ENCODE assay signal across 23 cellular contexts in the genomic region with DNA sequence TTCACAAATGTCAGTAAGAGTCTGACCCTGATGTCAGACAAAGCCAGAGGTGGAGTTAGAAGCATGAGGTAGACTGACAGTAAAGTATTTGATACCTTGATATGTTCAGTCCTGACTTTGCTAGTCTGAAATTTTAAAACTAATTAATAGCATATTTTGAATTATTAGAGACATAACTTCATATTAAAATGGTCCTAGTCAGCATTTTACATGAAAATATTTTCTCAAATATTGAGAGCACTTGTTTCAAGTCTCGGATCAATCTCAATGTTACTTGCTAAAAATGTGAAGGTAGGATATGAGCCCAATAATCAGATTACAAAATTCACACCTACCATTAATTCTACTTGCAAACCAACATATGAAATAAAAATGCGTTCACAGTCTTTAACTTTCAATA.
"Had no signal": no experiment of that assay in that cellular context is flagged by ENCODE, and none has a peak within 500 bp of the region (broad histone marks: within the 10 kb centered on the region; RNA-seq: fewer than 3 reads in every experiment).

No MANE protein-coding gene starts in this region.

- H3K27ac ChIP-seq: coronary artery, dorsolateral prefrontal cortex, esophagus muscularis mucosa, foreskin keratinocyte, gastrocnemius medialis, heart right ventricle, left lung, lower lobe of right lung had no signal

- H3K27me3 ChIP-seq: dorsolateral prefrontal cortex, esophagus muscularis mucosa, gastrocnemius medialis, heart right ventricle, left lung had no signal

- H3K36me3 ChIP-seq: esophagus muscularis mucosa, gastrocnemius medialis, heart right ventricle, left lung, lower lobe of right lung had no signal

- DNase-seq: dermis blood vessel endothelial cell; dorsolateral prefrontal cortex; effector CD4-positive, alpha-beta T cell; effector memory CD4-positive, alpha-beta T cell; foreskin keratinocyte; gastrocnemius medialis; glutamatergic neuron; head of caudate nucleus; heart right ventricle; hippocampal formation; left cardiac atrium; left lung; left ventricle myocardium superior; lower lobe of right lung; mesenchymal stem cell; mucosa of descending colon; naive B cell had no signal

- H3K9me3 ChIP-seq: esophagus muscularis mucosa, gastrocnemius medialis, left lung, lower lobe of right lung, mucosa of descending colon had no signal

- H3K4me1 ChIP-seq: foreskin keratinocyte, gastrocnemius medialis, heart right ventricle, left lung, lower lobe of right lung had no signal

- FAIRE-seq: colon, endothelial cell of umbilical vein, islet of Langerhans, keratinocyte had no signal

- ATAC-seq: foreskin keratinocyte, gastrocnemius medialis, heart right ventricle, left cardiac atrium, left lung, left ventricle myocardium superior, lower lobe of right lung, mucosa of descending colon had no signal

- H3K4me3 ChIP-seq: coronary artery, dorsolateral prefrontal cortex, esophagus muscularis mucosa, gastrocnemius medialis, heart right ventricle, left lung, lower lobe of right lung, mucosa of descending colon had no signal
